Comparison of ENCODE assay signal across 24 cellular contexts in the genomic region with DNA sequence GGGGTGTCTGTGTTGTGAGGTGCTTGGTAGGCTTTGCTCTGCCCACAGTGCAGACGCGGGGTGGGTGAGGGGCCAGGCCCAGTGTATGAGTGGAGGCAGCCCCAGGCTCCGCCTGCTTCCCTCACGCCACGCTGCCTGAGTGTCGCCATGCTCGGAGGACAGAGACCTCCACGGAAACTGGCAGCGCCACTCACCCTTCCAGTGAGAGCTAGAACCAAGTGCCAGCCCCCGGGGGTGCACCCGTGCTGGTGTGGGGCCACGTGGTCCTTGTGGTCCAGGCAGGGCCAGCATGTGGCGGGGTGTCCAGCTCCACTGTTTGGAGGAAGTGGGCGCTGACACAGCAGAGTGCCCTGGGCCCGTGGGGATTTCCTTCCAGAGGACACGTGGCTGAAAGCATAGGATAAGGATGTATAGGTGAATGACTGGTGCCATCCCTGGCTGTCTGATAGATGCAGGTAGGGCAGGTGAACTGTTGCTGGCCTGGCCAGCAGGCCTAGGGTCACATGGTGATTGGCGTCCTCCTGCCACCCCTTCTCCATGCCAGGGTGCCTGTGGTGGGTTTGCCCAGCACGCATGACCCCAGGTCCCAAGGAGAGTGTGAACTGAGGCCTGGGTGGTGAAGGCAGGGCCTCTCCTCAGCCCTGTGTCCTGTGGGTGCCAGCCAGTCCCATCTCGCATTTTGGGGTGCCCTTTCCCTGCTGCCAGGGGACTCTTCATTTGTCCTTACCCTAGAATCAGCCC.
"Had no signal": no experiment of that assay in that cellular context is flagged by ENCODE, and none has a peak within 500 bp of the region (broad histone marks: within the 10 kb centered on the region; RNA-seq: fewer than 3 reads in every experiment).

No MANE protein-coding gene starts in this region.

- H3K27ac Mint-ChIP-seq: activated CD4-positive, alpha-beta memory T cell treated with anti-CD3 and anti-CD28 coated beads, Interleukin-2, amount 10 ng/mL, durations not matched to agents 7 days and 5 days; activated CD8-positive, alpha-beta memory T cell treated with anti-CD3 and anti-CD28 coated beads, Interleukin-2, amount 10 ng/mL, durations not matched to agents 7 days and 5 days; activated naive CD4-positive, alpha-beta T cell treated with anti-CD3 and anti-CD28 coated beads, Interleukin-2, amount 10 ng/mL, durations not matched to agents 7 days and 5 days; activated T-helper 2 cell treated with anti-CD3 and anti-CD28 coated beads, Interferon-gamma antibody, Interleukin-2, Interleukin-4, amounts not matched to agents 10 μg/mL and 5 μg/mL and 100 μg/mL, durations not matched to agents 14 hours and 24 hours and 36 hours; natural killer cell treated with Interleukin-12 subunit alpha and Interleukin-12 subunit beta and Interleukin-15 and Interleukin-18, amount 100 ng/mL, for 72 hours had no signal

- H3K36me3 ChIP-seq: adrenal gland, breast epithelium, heart left ventricle, lower lobe of right lung, prostate gland, suprapubic skin, transverse colon had no signal

- H3K4me1 ChIP-seq: prostate gland had no signal

- H3K9me3 ChIP-seq: adrenal gland, esophagus muscularis mucosa, lower lobe of right lung, prostate gland, suprapubic skin, transverse colon had no signal

- H3K27ac ChIP-seq: adrenal gland, breast epithelium, esophagus muscularis mucosa, gastroesophageal sphincter, heart left ventricle, lower lobe of right lung, prostate gland, suprapubic skin, transverse colon had no signal

- H3K36me3 Mint-ChIP-seq: activated CD8-positive, alpha-beta memory T cell treated with anti-CD3 and anti-CD28 coated beads, Interleukin-2, amount 10 ng/mL, durations not matched to agents 7 days and 5 days; activated naive CD4-positive, alpha-beta T cell treated with anti-CD3 and anti-CD28 coated beads, Interleukin-2, amount 10 ng/mL, durations not matched to agents 7 days and 5 days; natural killer cell treated with Interleukin-12 subunit alpha and Interleukin-12 subunit beta and Interleukin-15 and Interleukin-18, amount 100 ng/mL, for 72 hours had no signal

- DNase-seq: activated CD4-positive, alpha-beta memory T cell treated with anti-CD3 and anti-CD28 coated beads, Interleukin-2, amount 10 ng/mL, durations not matched to agents 7 days and 5 days; activated CD8-positive, alpha-beta memory T cell treated with anti-CD3 and anti-CD28 coated beads, Interleukin-2, amount 10 ng/mL, durations not matched to agents 7 days and 5 days; activated naive CD4-positive, alpha-beta T cell treated with anti-CD3 and anti-CD28 coated beads, Interleukin-2, amount 10 ng/mL, durations not matched to agents 7 days and 5 days; effector CD8-positive, alpha-beta T cell; immature natural killer cell; lower lobe of right lung; nucleus accumbens; small intestine; stimulated activated CD4-positive, alpha-beta T cell treated with anti-CD3 and anti-CD28 coated beads, Interleukin-15, amount 100 ng/mL, for 24 hours; stimulated activated CD4-positive, alpha-beta T cell treated with anti-CD3 and anti-CD28 coated beads, Interleukin-4, amount 100 ng/mL, for 1 hour; stimulated activated naive CD8-positive, alpha-beta T cell treated with anti-CD3 and anti-CD28 coated beads, Interleukin-15, amount 100 ng/mL, for 72 hours; T-helper 2 cell; transverse colon had no signal

- H3K4me3 Mint-ChIP-seq: activated CD4-positive, alpha-beta memory T cell treated with anti-CD3 and anti-CD28 coated beads, Interleukin-2, amount 10 ng/mL, durations not matched to agents 7 days and 5 days; activated CD8-positive, alpha-beta memory T cell treated with anti-CD3 and anti-CD28 coated beads, Interleukin-2, amount 10 ng/mL, durations not matched to agents 7 days and 5 days; activated naive CD4-positive, alpha-beta T cell treated with anti-CD3 and anti-CD28 coated beads, Interleukin-2, amount 10 ng/mL, durations not matched to agents 7 days and 5 days; dendritic cell treated with granulocyte-macrophage colony-stimulating factor and Interleukin-4, amounts not matched to agents 40 ng/mL and 50 ng/mL, for 4 days; immature natural killer cell; natural killer cell treated with Interleukin-12 subunit alpha and Interleukin-12 subunit beta and Interleukin-15 and Interleukin-18, amount 100 ng/mL, for 72 hours; stimulated activated naive CD8-positive, alpha-beta T cell treated with anti-CD3 and anti-CD28 coated beads, Interleukin-15, amount 100 ng/mL, for 72 hours had no signal

- H3K27me3 ChIP-seq: adrenal gland, esophagus muscularis mucosa, gastroesophageal sphincter, heart left ventricle, suprapubic skin, transverse colon had no signal

- H3K9me3 Mint-ChIP-seq: dendritic cell treated with granulocyte-macrophage colony-stimulating factor and Interleukin-4, amounts not matched to agents 40 ng/mL and 50 ng/mL, for 4 days; immature natural killer cell had no signal

- H3K4me3 ChIP-seq: adrenal gland, breast epithelium, esophagus muscularis mucosa, gastroesophageal sphincter, heart left ventricle, lower lobe of right lung, prostate gland, suprapubic skin, transverse colon had no signal

- ATAC-seq: activated CD8-positive, alpha-beta memory T cell treated with anti-CD3 and anti-CD28 coated beads, Interleukin-2, amount 10 ng/mL, durations not matched to agents 7 days and 5 days; gastroesophageal sphincter; heart left ventricle; lower lobe of right lung; natural killer cell treated with Interleukin-12 subunit alpha and Interleukin-12 subunit beta and Interleukin-15 and Interleukin-18, amount 100 ng/mL, for 72 hours; right cardiac atrium; stimulated activated naive CD8-positive, alpha-beta T cell treated with anti-CD3 and anti-CD28 coated beads, Interleukin-15, amount 100 ng/mL, for 72 hours had no signal
